Comparison of ENCODE assay signal across 8 cellular contexts in the genomic region with DNA sequence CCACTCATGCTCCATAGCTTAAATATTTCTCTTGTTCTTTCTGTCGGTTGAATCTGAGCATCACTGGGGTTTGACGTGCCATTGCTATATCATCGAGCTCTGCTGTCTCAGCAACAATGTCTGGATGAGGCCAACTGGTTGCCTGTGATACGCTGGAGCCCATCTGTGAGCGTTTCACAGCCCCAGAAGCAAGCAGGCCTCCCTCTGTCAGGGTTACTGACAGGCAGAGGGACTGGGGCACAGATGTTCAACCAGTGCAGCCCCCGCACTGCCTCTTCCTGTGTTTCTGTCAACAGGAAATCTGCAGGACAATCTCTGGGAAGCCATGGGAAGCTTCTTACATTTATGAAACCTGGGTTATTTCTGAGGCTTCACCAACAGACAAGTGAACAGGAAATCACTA. TPM values are rescaled to one million over a fixed set of nuclear protein-coding genes. Genes with fewer than 3 reads are reported as not detected.
DNase-seq lines count a peak whose midpoint lies in the region; ATAC-seq and TF ChIP-seq lines count a peak whose summit lies in the region.

No MANE protein-coding gene starts in this region.

- TF ChIP-seq EP300 in tibial nerve (IDR thresholded peaks at IDR 0.05) = no peak

- no peaks in the 10 kb centered on the region for H3K9me3 ChIP-seq in lower lobe of right lung
- H3K9me3 ChIP-seq in tibial nerve = no peaks in the 10 kb centered on the region

- in situ Hi-C loops in KBM-7 (cut with MboI; ENCODE audit: low pct_unique_long_range_greater_than_20kb, low sequenced_read_pairs) = loop anchor here (25.0 kb wide), 1 partner anchor 201 kb away; the partner anchor contains the start of gene MAP4K5

- H3K36me3 ChIP-seq in lower lobe of right lung = peaks cover 36% of the 10 kb centered on the region
- H3K36me3 ChIP-seq in tibial nerve = peaks cover 0 to 14% (median 0%) of the 10 kb centered on the region in 3 donors

- no peak for TF ChIP-seq POLR2A in tibial nerve (IDR thresholded peaks at IDR 0.05)
- TF ChIP-seq POLR2A in lower leg skin (IDR thresholded peaks at IDR 0.05) = no peak

- intact Hi-C loops in lower lobe of right lung (cut with DNase I) (no loop called here), lower leg skin (cut with DNase I; ENCODE audit: low total_unique reads) (no loop called here)

- ATAC-seq in lower lobe of right lung = peak; percentile 47 to 55

- H3K4me3 ChIP-seq in cardiac fibroblast (replicated peaks in 1 of 2; ENCODE audit: low read depth in 2 of 2, low read length in 2 of 2) = no peak overlapping the region
- no peak overlapping the region for H3K4me3 ChIP-seq in lower lobe of right lung
- H3K4me3 ChIP-seq in tibial nerve = no peak overlapping the region
- no peak overlapping the region for H3K4me3 ChIP-seq in lower leg skin (ENCODE audit: low read depth, poor library complexity, severe bottlenecking)

- H3K4me1 ChIP-seq in lower lobe of right lung (peaks cover 31% of the 10 kb centered on the region), tibial nerve (peaks cover 0 to 29% (median 14%) of the 10 kb centered on the region in 4 donors)

- peak overlapping the region; percentile 77 for H3K27ac ChIP-seq in lower lobe of right lung
- H3K27ac ChIP-seq in tibial nerve = peak overlapping the region; percentile 51 to 90 (median 80)

- H3K27me3 ChIP-seq in lower lobe of right lung (ENCODE audit: low read depth) = no peaks in the 10 kb centered on the region
- no peaks in the 10 kb centered on the region for H3K27me3 ChIP-seq in tibial nerve

- TF ChIP-seq CTCF in cardiac fibroblast (IDR thresholded peaks at IDR 0.05; ENCODE audit: low read depth, low read length) = no peak
- no peak for TF ChIP-seq CTCF in lower lobe of right lung (IDR thresholded peaks at IDR 0.05)
- TF ChIP-seq CTCF in tibial nerve (IDR thresholded peaks at IDR 0.05) = no peak
- TF ChIP-seq CTCF in lower leg skin (IDR thresholded peaks at IDR 0.05) = no peak

- WGBS in tibial nerve, 2 donors = 7 to 16% methylated on average over 6 of the region's 6 CpGs
- WGBS in lower leg skin, 2 donors = 42 to 50% methylated on average over 6 of the region's 6 CpGs

- DNase-seq in CMK (ENCODE audit: low read depth) (peak; percentile 46), KBM-7 (peak; percentile 90), cardiac fibroblast (ENCODE audit: low read depth in 2 of 2) (peak; percentile 65 to 72), lower lobe of right lung (no peak), tibial nerve (ENCODE audit: low spot score in 2 of 2) (no peak), SKM-1 (lab: John Stamatoyannopoulos, UW; ENCODE audit: unreplicated experiment) (no peak), GM19238 (ENCODE audit: insufficient read length, low spot score) (no peak), lower leg skin (ENCODE audit: low spot score in 2 of 2) (no peak)

RNA-seq across cellular contexts. Expression of gene DMAC2L, which starts 23.9 kb away (rescaled TPM):
- 19.6 TPM for total RNA-seq in lower lobe of right lung
- total RNA-seq in tibial nerve = 10 to 100 TPM in 3 of 4 donors, 1 to 10 TPM in 1; 7.5 to 23.1 (median 20.4) TPM
- 10 to 100 TPM in 3 of 4 donors, 1 to 10 TPM in 1; 8.9 to 24.6 (median 15.3) TPM for total RNA-seq in lower leg skin

RNA-seq across cellular contexts. Expression of gene L2HGDH, which starts 24.0 kb away (rescaled TPM):
- 4.2 TPM for total RNA-seq in lower lobe of right lung
- total RNA-seq in tibial nerve = 10 to 100 TPM in 1 of 4 donors, 1 to 10 TPM in 3; 2.0 to 16.2 (median 3.9) TPM
- 10 to 100 TPM in 3 of 4 donors, 1 to 10 TPM in 1; 8.9 to 18.2 (median 11.6) TPM for total RNA-seq in lower leg skin

Comparison
In these comparisons a context has a peak if more than half of its experiments do, and no peak if none do; other contexts are left out.
1. DNase-seq: peak in CMK (single experiment), KBM-7 (single experiment) and cardiac fibroblast (2 of 2); none in lower lobe of right lung (single experiment), tibial nerve (0 of 2), SKM-1 (single experiment), GM19238 (single experiment) and lower leg skin (0 of 2).